ENCODE assay signal across 25 cellular contexts in genomic region chr5:134025786-134026185, GRCh38.
"Had no signal": no experiment of that assay in that cellular context is flagged by ENCODE, and none has a peak within 500 bp of the region (broad histone marks: within the 10 kb centered on the region; RNA-seq: fewer than 3 reads in every experiment).

No MANE protein-coding gene starts in this region.

- H3K27ac ChIP-seq: ascending aorta, cardiac muscle cell, WERI-Rb-1 had no signal

- H3K27me3 Mint-ChIP-seq: activated CD4-positive, alpha-beta T cell treated with anti-CD3 and anti-CD28 coated beads for 36 hours; activated naive CD4-positive, alpha-beta T cell treated with anti-CD3 and anti-CD28 coated beads, Interleukin-2, amount 50 U/mL, for 24 hours; activated naive CD8-positive, alpha-beta T cell; activated naive CD8-positive, alpha-beta T cell treated with anti-CD3 and anti-CD28 coated beads, Interleukin-2, amount 10 ng/mL, durations not matched to agents 7 days and 5 days; activated T-cell treated with anti-CD3 and anti-CD28 coated beads, Interleukin-2, amount 50 U/mL, for 24 hours; central memory CD8-positive, alpha-beta T cell had no signal

- DNase-seq: activated CD8-positive, alpha-beta memory T cell treated with anti-CD3 and anti-CD28 coated beads for 24 hours; activated CD8-positive, alpha-beta memory T cell treated with anti-CD3 and anti-CD28 coated beads, Interleukin-2, amount 10 ng/mL, durations not matched to agents 7 days and 5 days; activated effector memory CD4-positive, alpha-beta T cell treated with Interleukin-2 at 50 U/mL for 16 hours; activated gamma-delta T cell; activated naive CD8-positive, alpha-beta T cell treated with anti-CD3 and anti-CD28 coated beads, Interleukin-2, amount 10 ng/mL, durations not matched to agents 7 days and 5 days; activated naive CD8-positive, alpha-beta T cell treated with anti-CD3 and anti-CD28 coated beads, Interleukin-2, amount 50 U/mL, for 24 hours; activated T-cell treated with anti-CD3 and anti-CD28 coated beads, Interleukin-2, amount 50 U/mL, for 24 hours; cerebellar nuclear complex; T1000 had no signal

- H3K9me3 Mint-ChIP-seq: activated CD4-positive, alpha-beta memory T cell treated with anti-CD3 and anti-CD28 coated beads, Interleukin-2, amount 10 ng/mL, durations not matched to agents 7 days and 5 days; activated CD4-positive, alpha-beta T cell treated with anti-CD3 and anti-CD28 coated beads, Interleukin-2, amount 10 ng/mL, durations not matched to agents 7 days and 5 days; activated naive CD4-positive, alpha-beta T cell treated with anti-CD3 and anti-CD28 coated beads, Interleukin-2, amount 10 ng/mL, durations not matched to agents 7 days and 5 days; activated naive CD4-positive, alpha-beta T cell treated with anti-CD3 and anti-CD28 coated beads, Interleukin-2, amount 50 U/mL, for 24 hours; activated naive CD8-positive, alpha-beta T cell treated with anti-CD3 and anti-CD28 coated beads, Interleukin-2, amount 10 ng/mL, durations not matched to agents 7 days and 5 days; activated naive CD8-positive, alpha-beta T cell treated with anti-CD3 and anti-CD28 coated beads, Interleukin-2, amount 50 U/mL, for 24 hours; activated T-cell treated with anti-CD3 and anti-CD28 coated beads, Interleukin-2, amount 50 U/mL, for 24 hours; activated T-helper 2 cell treated with anti-CD3 and anti-CD28 coated beads, Interferon-gamma antibody, Interleukin-2, Interleukin-4, amounts not matched to agents 10 μg/mL and 5 μg/mL and 100 μg/mL, durations not matched to agents 14 hours and 24 hours and 36 hours; brain; central memory CD8-positive, alpha-beta T cell; T-cell; WTC11 had no signal

- H3K9me3 ChIP-seq: ascending aorta had no signal

- H3K27me3 ChIP-seq: ascending aorta, cardiac muscle cell had no signal

- H3K36me3 Mint-ChIP-seq: activated CD8-positive, alpha-beta memory T cell treated with anti-CD3 and anti-CD28 coated beads, Interleukin-2, amount 10 ng/mL, durations not matched to agents 7 days and 5 days; activated naive CD4-positive, alpha-beta T cell treated with anti-CD3 and anti-CD28 coated beads, Interleukin-2, amount 10 ng/mL, durations not matched to agents 7 days and 5 days; activated naive CD4-positive, alpha-beta T cell treated with anti-CD3 and anti-CD28 coated beads, Interleukin-2, amount 50 U/mL, for 24 hours; activated naive CD8-positive, alpha-beta T cell treated with anti-CD3 and anti-CD28 coated beads, Interleukin-2, amount 10 ng/mL, durations not matched to agents 7 days and 5 days; brain; T-cell; WTC11 had no signal

- H3K4me1 ChIP-seq: ascending aorta had no signal

- H3K4me3 ChIP-seq: ascending aorta, cardiac muscle cell had no signal

- H3K27ac Mint-ChIP-seq: activated CD4-positive, alpha-beta memory T cell treated with anti-CD3 and anti-CD28 coated beads, Interleukin-2, amount 10 ng/mL, durations not matched to agents 7 days and 5 days; activated CD4-positive, alpha-beta T cell treated with anti-CD3 and anti-CD28 coated beads for 36 hours; activated CD4-positive, alpha-beta T cell treated with anti-CD3 and anti-CD28 coated beads, Interleukin-2, amount 10 ng/mL, durations not matched to agents 7 days and 5 days; activated CD8-positive, alpha-beta memory T cell treated with anti-CD3 and anti-CD28 coated beads, Interleukin-2, amount 10 ng/mL, durations not matched to agents 7 days and 5 days; activated CD8-positive, alpha-beta T cell treated with anti-CD3 and anti-CD28 coated beads, Interleukin-2, amount 10 ng/mL, durations not matched to agents 7 days and 5 days; activated naive CD4-positive, alpha-beta T cell treated with anti-CD3 and anti-CD28 coated beads, Interleukin-2, amount 10 ng/mL, durations not matched to agents 7 days and 5 days; activated naive CD8-positive, alpha-beta T cell; activated naive CD8-positive, alpha-beta T cell treated with anti-CD3 and anti-CD28 coated beads, Interleukin-2, amount 10 ng/mL, durations not matched to agents 7 days and 5 days; activated naive CD8-positive, alpha-beta T cell treated with anti-CD3 and anti-CD28 coated beads, Interleukin-2, amount 50 U/mL, for 24 hours; activated T-cell treated with anti-CD3 and anti-CD28 coated beads, Interleukin-2, amount 50 U/mL, for 24 hours; activated T-helper 2 cell treated with anti-CD3 and anti-CD28 coated beads, Interferon-gamma antibody, Interleukin-2, Interleukin-4, amounts not matched to agents 10 μg/mL and 5 μg/mL and 100 μg/mL, durations not matched to agents 14 hours and 24 hours and 36 hours; T-cell; T-helper 17 cell; WTC11 had no signal

- H3K36me3 ChIP-seq: ascending aorta, cardiac muscle cell, WERI-Rb-1 had no signal

- H3K4me1 Mint-ChIP-seq: activated CD4-positive, alpha-beta memory T cell treated with anti-CD3 and anti-CD28 coated beads, Interleukin-2, amount 10 ng/mL, durations not matched to agents 7 days and 5 days; activated CD4-positive, alpha-beta T cell treated with anti-CD3 and anti-CD28 coated beads for 36 hours; activated CD4-positive, alpha-beta T cell treated with anti-CD3 and anti-CD28 coated beads, Interleukin-2, amount 10 ng/mL, durations not matched to agents 7 days and 5 days; activated CD8-positive, alpha-beta memory T cell treated with anti-CD3 and anti-CD28 coated beads, Interleukin-2, amount 10 ng/mL, durations not matched to agents 7 days and 5 days; activated naive CD4-positive, alpha-beta T cell treated with anti-CD3 and anti-CD28 coated beads, Interleukin-2, amount 10 ng/mL, durations not matched to agents 7 days and 5 days; activated naive CD8-positive, alpha-beta T cell treated with anti-CD3 and anti-CD28 coated beads, Interleukin-2, amount 10 ng/mL, durations not matched to agents 7 days and 5 days; activated naive CD8-positive, alpha-beta T cell treated with anti-CD3 and anti-CD28 coated beads, Interleukin-2, amount 50 U/mL, for 24 hours; brain; central memory CD8-positive, alpha-beta T cell; T-helper 17 cell had no signal

- H3K4me3 Mint-ChIP-seq: activated CD4-positive, alpha-beta memory T cell treated with anti-CD3 and anti-CD28 coated beads, Interleukin-2, amount 10 ng/mL, durations not matched to agents 7 days and 5 days; activated CD4-positive, alpha-beta T cell treated with anti-CD3 and anti-CD28 coated beads for 36 hours; activated CD4-positive, alpha-beta T cell treated with anti-CD3 and anti-CD28 coated beads, Interleukin-2, amount 10 ng/mL, durations not matched to agents 7 days and 5 days; activated CD8-positive, alpha-beta memory T cell treated with anti-CD3 and anti-CD28 coated beads, Interleukin-2, amount 10 ng/mL, durations not matched to agents 7 days and 5 days; activated CD8-positive, alpha-beta T cell treated with anti-CD3 and anti-CD28 coated beads, Interleukin-2, amount 10 ng/mL, durations not matched to agents 7 days and 5 days; activated naive CD4-positive, alpha-beta T cell treated with anti-CD3 and anti-CD28 coated beads, Interleukin-2, amount 10 ng/mL, durations not matched to agents 7 days and 5 days; activated naive CD4-positive, alpha-beta T cell treated with anti-CD3 and anti-CD28 coated beads, Interleukin-2, amount 50 U/mL, for 24 hours; activated naive CD8-positive, alpha-beta T cell; activated naive CD8-positive, alpha-beta T cell treated with anti-CD3 and anti-CD28 coated beads, Interleukin-2, amount 10 ng/mL, durations not matched to agents 7 days and 5 days; activated naive CD8-positive, alpha-beta T cell treated with anti-CD3 and anti-CD28 coated beads, Interleukin-2, amount 50 U/mL, for 24 hours; activated T-cell treated with anti-CD3 and anti-CD28 coated beads, Interleukin-2, amount 50 U/mL, for 24 hours; brain; central memory CD8-positive, alpha-beta T cell; T-cell; T-helper 17 cell; WTC11 had no signal
